ENCODE assay signal across 1 cellular context in genomic region chr11:59553323-59553722, GRCh38.
TF ChIP-seq lines count a peak whose summit lies in the region.

No MANE protein-coding gene starts in this region.

TF ChIP-seq in WTC11, 78 proteins besides CTCF, POLR2A, EP300 and RAD21 (continued from another document):
- TF ChIP-seq AFF4 (CRISPR knock-in tag; IDR thresholded peaks at IDR 0.05; ENCODE audit: borderline replicate concordance) = no peak
- TF ChIP-seq E2F5 (CRISPR knock-in tag; IDR thresholded peaks at IDR 0.05) = no peak
- no peak for TF ChIP-seq ZNF423 (CRISPR knock-in tag; IDR thresholded peaks at IDR 0.05)
- no peak for TF ChIP-seq RELA (CRISPR knock-in tag; IDR thresholded peaks at IDR 0.05; ENCODE audit: borderline replicate concordance)
- no peak for TF ChIP-seq TCF7 (CRISPR knock-in tag; IDR thresholded peaks at IDR 0.05; ENCODE audit: low read depth)
TF ChIP-seq in WTC11: peak in this region for 0.
